Comparison of ENCODE assay signal across 9 cellular contexts in the genomic region with DNA sequence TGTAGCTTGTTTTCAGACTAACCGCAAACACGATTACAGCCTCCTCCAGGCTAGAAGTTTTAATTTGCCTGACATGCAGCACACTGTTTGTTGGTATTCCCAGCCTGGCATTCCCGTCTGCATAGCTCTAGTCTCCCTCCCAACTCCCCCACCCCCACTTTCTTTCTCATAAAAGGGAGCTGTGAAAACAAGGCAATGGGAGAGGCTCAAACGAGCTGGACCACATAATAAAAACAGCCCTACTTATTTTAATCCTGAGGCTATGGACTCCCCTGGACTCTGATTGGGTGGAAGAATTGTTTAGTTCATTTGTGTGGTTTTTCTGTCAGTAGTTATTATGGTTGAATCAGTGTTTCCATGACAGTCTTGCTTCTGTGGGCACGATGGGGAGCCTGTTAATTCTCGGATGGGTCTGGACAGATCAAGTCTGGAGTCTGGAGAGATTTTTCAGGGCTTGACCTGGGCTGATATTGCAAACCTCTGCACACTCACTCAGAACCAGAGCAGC. TPM values are rescaled to one million over a fixed set of nuclear protein-coding genes. Genes with fewer than 3 reads are reported as not detected.
DNase-seq lines count a peak whose midpoint lies in the region; ATAC-seq and TF ChIP-seq lines count a peak whose summit lies in the region.
"Had no signal": no experiment of that assay in that cellular context is flagged by ENCODE, and none has a peak within 500 bp of the region (broad histone marks: within the 10 kb centered on the region; RNA-seq: fewer than 3 reads in every experiment).

No MANE protein-coding gene starts in this region.

- H3K36me3 ChIP-seq in heart left ventricle (no peaks in the 10 kb centered on the region), trophoblast cell (ENCODE audit: control insufficient read depth in 1 of 2, insufficient read depth in 2 of 2, low read length in 2 of 2) (peaks cover 0 to 4% of the 10 kb centered on the region in 2 experiments), body of pancreas (replicated peaks in 1 of 2; ENCODE audit: insufficient read depth in 1 of 2, low read depth in 2 of 2) (no peaks in the 10 kb centered on the region)

- H3K18ac ChIP-seq in trophoblast cell (ENCODE audit: low read length): no peak overlapping the region

- peak; percentile 32 for ATAC-seq in WTC11
- ATAC-seq in heart left ventricle: peak in 2 of 4 donors; percentile 31 to 46
- ATAC-seq in body of pancreas: no peak
- ATAC-seq in HG02852 (IDR thresholded peaks at IDR 0.05; ENCODE audit: unreplicated experiment): no peak

- no peaks in the 10 kb centered on the region for H3K9me3 Mint-ChIP-seq in activated CD4-positive, alpha-beta memory T cell treated with anti-CD3 and anti-CD28 coated beads, Interleukin-2, amount 10 ng/mL, durations not matched to agents 7 days and 5 days
- H3K9me3 Mint-ChIP-seq in activated CD4-positive, alpha-beta memory T cell treated with anti-CD3 and anti-CD28 coated beads for 36 hours: no peaks in the 10 kb centered on the region
- no peaks in the 10 kb centered on the region for H3K9me3 Mint-ChIP-seq in WTC11
- H3K9me3 Mint-ChIP-seq: activated naive CD4-positive, alpha-beta T cell treated with anti-CD3 and anti-CD28 coated beads, Interleukin-2, amount 50 U/mL, for 72 hours had no signal

- H3K4ac ChIP-seq in trophoblast cell (ENCODE audit: low read depth, low read length): no peak overlapping the region

- intact Hi-C loops in activated CD4-positive, alpha-beta memory T cell treated with anti-CD3 and anti-CD28 coated beads for 36 hours (cut with micrococcal nuclease): no loop called here
- intact Hi-C loops in heart left ventricle (cut with DNase I) (loop anchor here in 8 of 10 donors (2.0 to 10.0 kb wide), 3 partner anchors 54 to 58 kb away; no protein-coding TSS in a partner anchor), body of pancreas (cut with DNase I) (no loop called here)

- no peaks in the 10 kb centered on the region for H3K9me3 ChIP-seq in heart left ventricle
- no peaks in the 10 kb centered on the region for H3K9me3 ChIP-seq in trophoblast cell (ENCODE audit: insufficient read depth, low read depth, low read length)
- no peaks in the 10 kb centered on the region for H3K9me3 ChIP-seq in body of pancreas

- H3K79me2 ChIP-seq in trophoblast cell (ENCODE audit: control insufficient read depth, insufficient read depth, low read length, poor library complexity): peaks cover 7% of the 10 kb centered on the region

- H3K14ac ChIP-seq in trophoblast cell (ENCODE audit: low read length): no peak overlapping the region

- DNase-seq in activated CD4-positive, alpha-beta memory T cell treated with anti-CD3 and anti-CD28 coated beads, Interleukin-2, amount 10 ng/mL, durations not matched to agents 7 days and 5 days: no peak
- no peak for DNase-seq in activated CD4-positive, alpha-beta memory T cell treated with anti-CD3 and anti-CD28 coated beads for 36 hours
- DNase-seq in WTC11 (ENCODE audit: low spot score) (no peak), heart left ventricle (peak in 2 of 5 donors; percentile 15 to 24), trophoblast cell (no peak), body of pancreas (no peak), GM10266 (ENCODE audit: extremely low spot score) (no peak)

- H4K8ac ChIP-seq in trophoblast cell (ENCODE audit: low read depth, low read length): no peak overlapping the region

- H3K27me3 Mint-ChIP-seq in activated CD4-positive, alpha-beta memory T cell treated with anti-CD3 and anti-CD28 coated beads, Interleukin-2, amount 10 ng/mL, durations not matched to agents 7 days and 5 days: peaks cover 4% of the 10 kb centered on the region
- no peaks in the 10 kb centered on the region for H3K27me3 Mint-ChIP-seq in activated CD4-positive, alpha-beta memory T cell treated with anti-CD3 and anti-CD28 coated beads for 36 hours
- no peaks in the 10 kb centered on the region for H3K27me3 Mint-ChIP-seq in WTC11 (ENCODE audit: low read depth)

- POLR2A ChIA-PET in activated CD4-positive, alpha-beta memory T cell treated with anti-CD3 and anti-CD28 coated beads, Interleukin-2, amount 10 ng/mL, durations not matched to agents 7 days and 5 days (lab: Charles Lee): no interaction called here
- POLR2A ChIA-PET in activated CD4-positive, alpha-beta memory T cell treated with anti-CD3 and anti-CD28 coated beads for 36 hours (lab: Charles Lee): no interaction called here
- POLR2A ChIA-PET in WTC11 (lab: Charles Lee): interaction anchor here (1.1 kb wide), 1 partner anchor 22 kb away, joined by 3 read pairs; no protein-coding TSS in a partner anchor

- peak overlapping the region; percentile 24 for H3K4me3 Mint-ChIP-seq in activated CD4-positive, alpha-beta memory T cell treated with anti-CD3 and anti-CD28 coated beads, Interleukin-2, amount 10 ng/mL, durations not matched to agents 7 days and 5 days
- no peak overlapping the region for H3K4me3 Mint-ChIP-seq in activated CD4-positive, alpha-beta memory T cell treated with anti-CD3 and anti-CD28 coated beads for 36 hours
- peak overlapping the region; percentile 86 for H3K4me3 Mint-ChIP-seq in WTC11

- no peak overlapping the region for H3K23ac ChIP-seq in trophoblast cell (ENCODE audit: low read length)

- no peak overlapping the region for H2BK120ac ChIP-seq in trophoblast cell (ENCODE audit: insufficient read depth, low read length, poor library complexity)

- CTCF ChIA-PET in activated CD4-positive, alpha-beta memory T cell treated with anti-CD3 and anti-CD28 coated beads, Interleukin-2, amount 10 ng/mL, durations not matched to agents 7 days and 5 days (lab: Charles Lee): no interaction called here
- CTCF ChIA-PET in activated CD4-positive, alpha-beta memory T cell treated with anti-CD3 and anti-CD28 coated beads for 36 hours (lab: Charles Lee): interaction anchor here (1.7 kb wide), 1 partner anchor 16 kb away, joined by 3 read pairs; no protein-coding TSS in a partner anchor
- CTCF ChIA-PET in WTC11 (lab: Charles Lee): interaction anchor here (0.6 to 2.4 kb wide), 3 partner anchors 9 to 130 kb away, joined by 3 to 15 read pairs (median 7); no protein-coding TSS in a partner anchor

- TF ChIP-seq CTCF in WTC11 (IDR thresholded peaks at IDR 0.05) (no peak), heart left ventricle (IDR thresholded peaks at IDR 0.05) (no peak), body of pancreas (IDR thresholded peaks at IDR 0.05) (no peak), GM10266 (IDR thresholded peaks at IDR 0.05; ENCODE audit: control insufficient read depth, insufficient read depth, low read depth, missing control alignments) (no peak)

- peak overlapping the region; percentile 76 for H3K4me2 ChIP-seq in trophoblast cell (ENCODE audit: low read length)

- TF ChIP-seq POLR2A in heart left ventricle (IDR thresholded peaks at IDR 0.05) (no peak), body of pancreas (IDR thresholded peaks at IDR 0.05) (no peak)

- 5 to 14% (median 9%) methylated on average over 6 of the region's 6 CpGs for WGBS in heart left ventricle, 4 donors
- no CpG with 5 or more reads among the region's 6 CpGs for WGBS in trophoblast cell (ENCODE audit: extremely low coverage, insufficient coverage, insufficient read length)
- 30 to 31% methylated on average over 6 of the region's 6 CpGs for WGBS in body of pancreas, 2 donors

- H4K91ac ChIP-seq in trophoblast cell (ENCODE audit: low read depth, low read length): no peak overlapping the region

- peaks cover 15% of the 10 kb centered on the region for H3K4me1 Mint-ChIP-seq in activated CD4-positive, alpha-beta memory T cell treated with anti-CD3 and anti-CD28 coated beads, Interleukin-2, amount 10 ng/mL, durations not matched to agents 7 days and 5 days
- H3K4me1 Mint-ChIP-seq in activated CD4-positive, alpha-beta memory T cell treated with anti-CD3 and anti-CD28 coated beads for 36 hours (ENCODE audit: low read depth): peaks cover 17% of the 10 kb centered on the region
- peaks cover 39% of the 10 kb centered on the region for H3K4me1 Mint-ChIP-seq in WTC11

- H3K36me3 Mint-ChIP-seq in activated CD4-positive, alpha-beta memory T cell treated with anti-CD3 and anti-CD28 coated beads, Interleukin-2, amount 10 ng/mL, durations not matched to agents 7 days and 5 days (ENCODE audit: low read depth): peaks cover 3% of the 10 kb centered on the region
- H3K36me3 Mint-ChIP-seq in activated CD4-positive, alpha-beta memory T cell treated with anti-CD3 and anti-CD28 coated beads for 36 hours: peaks cover 1% of the 10 kb centered on the region
- no peaks in the 10 kb centered on the region for H3K36me3 Mint-ChIP-seq in WTC11
- H3K36me3 Mint-ChIP-seq: activated naive CD4-positive, alpha-beta T cell treated with anti-CD3 and anti-CD28 coated beads, Interleukin-2, amount 50 U/mL, for 72 hours had no signal

- H3K4me1 ChIP-seq in heart left ventricle (peaks cover 0 to 39% (median 20%) of the 10 kb centered on the region in 12 donors), trophoblast cell (ENCODE audit: control insufficient read depth in 1 of 2, insufficient read depth in 2 of 2, low read length in 2 of 2) (peaks cover 9 to 20% of the 10 kb centered on the region in 2 experiments), body of pancreas (peaks cover 12% of the 10 kb centered on the region)

- H2AK5ac ChIP-seq in trophoblast cell (ENCODE audit: low read length): no peak overlapping the region

- H2BK12ac ChIP-seq in trophoblast cell (ENCODE audit: low read length): no peak overlapping the region

- H4K12ac ChIP-seq in trophoblast cell (ENCODE audit: low read depth, low read length): no peak overlapping the region

- peak overlapping the region; percentile 58 to 98 (median 83) for H3K4me3 ChIP-seq in heart left ventricle
- H3K4me3 ChIP-seq in trophoblast cell (ENCODE audit: low read depth, low read length): no peak overlapping the region
- no peak overlapping the region for H3K4me3 ChIP-seq in body of pancreas

- no peak overlapping the region for H3K27ac Mint-ChIP-seq in activated CD4-positive, alpha-beta memory T cell treated with anti-CD3 and anti-CD28 coated beads, Interleukin-2, amount 10 ng/mL, durations not matched to agents 7 days and 5 days
- H3K27ac Mint-ChIP-seq in activated CD4-positive, alpha-beta memory T cell treated with anti-CD3 and anti-CD28 coated beads for 36 hours: no peak overlapping the region
- H3K27ac Mint-ChIP-seq in WTC11: no peak overlapping the region

- peaks cover 12% of the 10 kb centered on the region for H3K79me1 ChIP-seq in trophoblast cell (ENCODE audit: low read length)

- H3K27me3 ChIP-seq in heart left ventricle (no peaks in the 10 kb centered on the region), trophoblast cell (ENCODE audit: insufficient read depth, low read length) (no peaks in the 10 kb centered on the region), body of pancreas (no peaks in the 10 kb centered on the region)

- H2BK5ac ChIP-seq in trophoblast cell (ENCODE audit: low read depth, low read length, poor library complexity): no peak overlapping the region

- H3K27ac ChIP-seq in heart left ventricle: peak overlapping the region; percentile 36 to 96 (median 83)
- H3K27ac ChIP-seq in trophoblast cell (ENCODE audit: low read depth, low read length): peak overlapping the region; percentile 78
- H3K27ac ChIP-seq in body of pancreas: peak overlapping the region in 1 of 4 donors; percentile 39

- no peak overlapping the region for H3K9ac ChIP-seq in trophoblast cell (ENCODE audit: low read length)

- H2AFZ ChIP-seq in trophoblast cell (ENCODE audit: insufficient read depth, low read length, poor library complexity): no peak overlapping the region

RNA-seq across cellular contexts. Expression of a gene that starts 1.2 kb away (rescaled TPM):
- 1 to 10 TPM; 2.1 to 3.0 TPM for total RNA-seq in activated CD4-positive, alpha-beta memory T cell treated with anti-CD3 and anti-CD28 coated beads, Interleukin-2, amount 10 ng/mL, durations not matched to agents 7 days and 5 days
- 1 to 10 TPM; 1.2 TPM for total RNA-seq in activated CD4-positive, alpha-beta memory T cell treated with anti-CD3 and anti-CD28 coated beads for 36 hours
- total RNA-seq in WTC11 (2021): 11.0 to 13.5 TPM (median 13.4 TPM) in 3 replicates
- 1 to 10 TPM; 2.8 to 8.6 (median 4.6) TPM for total RNA-seq in heart left ventricle
- polyA plus RNA-seq in heart left ventricle: 1 to 10 TPM; 2.6 TPM
- 10.3 and 10.6 TPM in 2 replicates for polyA plus RNA-seq in trophoblast cell (2013)
- total RNA-seq in body of pancreas: 10 to 100 TPM in 1 of 2 donors, 1 to 10 TPM in 1; 9.1 to 24.1 TPM

Comparison
In these comparisons a context has a peak if more than half of its experiments do, and no peak if none do; other contexts are left out.
1. H3K4me3 ChIP-seq: peak in heart left ventricle (12 of 12); none in trophoblast cell (single experiment) and body of pancreas (0 of 2).
2. intact Hi-C loops: an anchor here in heart left ventricle (2.0 to 10.0 kb wide); none called in activated CD4-positive, alpha-beta memory T cell treated with anti-CD3 and anti-CD28 coated beads for 36 hours and body of pancreas.